In genomic region chr14:66046035-66046434, GRCh38 we compare ENCODE assay signal across 1 cellular context.
TF ChIP-seq lines count a peak whose summit lies in the region.

No MANE protein-coding gene starts in this region.

TF ChIP-seq in HCT116, 20 proteins besides CTCF, POLR2A, EP300 and RAD21 (continued from another document):
- TF ChIP-seq ZBTB33 (IDR thresholded peaks at IDR 0.05; ENCODE audit: extremely low read depth, insufficient replicate concordance, low read length) (no peak), YY1 (IDR thresholded peaks at IDR 0.05; ENCODE audit: extremely low read depth, insufficient replicate concordance, low read depth, low read length) (no peak), POLR2AphosphoS5 (IDR thresholded peaks at IDR 0.05; ENCODE audit: low read depth, low read length) (no peak), REST (IDR thresholded peaks at IDR 0.05; ENCODE audit: low read depth) (no peak), CBX3 (IDR thresholded peaks at IDR 0.05; ENCODE audit: low read depth) (no peak), EZH2 (IDR thresholded peaks at IDR 0.05) (no peak)
